Comparison of ENCODE assay signal across 8 cellular contexts in the genomic region with DNA sequence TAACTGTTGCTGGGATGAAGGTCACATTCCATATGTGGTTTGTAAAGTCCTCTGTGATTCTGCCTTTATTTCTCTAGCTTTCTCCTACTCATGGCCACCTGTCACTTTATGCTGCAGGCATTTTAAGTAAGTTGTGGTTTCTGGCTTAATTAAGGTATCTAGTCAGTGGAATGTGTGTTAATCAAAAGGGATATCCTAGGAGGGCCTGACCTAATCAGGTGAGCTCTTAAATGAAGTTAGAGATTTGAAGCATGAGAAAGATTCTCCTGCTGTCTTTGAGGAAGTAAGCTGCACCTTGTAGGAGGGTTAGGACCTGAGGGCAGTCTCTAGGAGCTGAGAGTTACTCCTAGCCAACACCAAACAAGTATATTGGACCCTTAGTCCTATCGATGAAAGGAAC.
"Had no signal": no experiment of that assay in that cellular context is flagged by ENCODE, and none has a peak within 500 bp of the region (broad histone marks: within the 10 kb centered on the region; RNA-seq: fewer than 3 reads in every experiment).

No MANE protein-coding gene starts in this region.

- ATAC-seq: HepG2 had no signal

- H3K27ac ChIP-seq: GM23248, HL-60 had no signal

- DNase-seq: GM23248, GOT3, HCEC 1CT, HFFc6, KG1 had no signal

- H3K9ac ChIP-seq: GM23248 had no signal

- H3K27me3 Mint-ChIP-seq: IgD-negative memory B cell had no signal

- H3K27ac Mint-ChIP-seq: HFFc6, IgD-negative memory B cell had no signal

- H3K4me3 ChIP-seq: GM23248 had no signal

- H3K4me3 Mint-ChIP-seq: HFFc6, IgD-negative memory B cell had no signal

- H2AFZ ChIP-seq: GM23248 had no signal

- H3K36me3 Mint-ChIP-seq: IgD-negative memory B cell had no signal

- H3K9me3 Mint-ChIP-seq: HFFc6, IgD-negative memory B cell had no signal
